ENCODE assay signal across 33 cellular contexts in genomic region chr6:122697458-122697857, GRCh38.
"Had no signal": no experiment of that assay in that cellular context is flagged by ENCODE, and none has a peak within 500 bp of the region (broad histone marks: within the 10 kb centered on the region; RNA-seq: fewer than 3 reads in every experiment).

No MANE protein-coding gene starts in this region.

- H3K4me3 ChIP-seq: adrenal gland, cardiac muscle cell, coronary artery, dorsolateral prefrontal cortex, heart right ventricle, lower lobe of right lung, ovary, skin epidermis, thoracic aorta, uterus had no signal

- H3K27ac Mint-ChIP-seq: activated CD4-positive, alpha-beta memory T cell treated with anti-CD3 and anti-CD28 coated beads for 36 hours; activated CD4-positive, alpha-beta T cell treated with anti-CD3 and anti-CD28 coated beads, Interleukin-2, amount 10 ng/mL, durations not matched to agents 24 days and 14 days; activated naive CD4-positive, alpha-beta T cell treated with anti-CD3 and anti-CD28 coated beads for 36 hours; activated naive CD8-positive, alpha-beta T cell treated with anti-CD3 and anti-CD28 coated beads for 36 hours; activated T-helper 1 cell treated with anti-CD3 and anti-CD28 coated beads, Interleukin-12 subunit alpha, Interleukin-12 subunit beta, Interleukin-2, Interleukin-4 antibody, amounts not matched to agents 30 ng/mL and 10 ng/mL and 1 ng/mL, durations not matched to agents 14 hours and 24 hours and 36 hours; brain; naive thymus-derived CD4-positive, alpha-beta T cell; progenitor cell of endocrine pancreas; stimulated activated effector memory CD8-positive, alpha-beta T cell treated with anti-CD3 and anti-CD28 coated beads, Interleukin-12 subunit alpha, Interleukin-12 subunit beta, amount 100 ng/mL, for 72 hours; stimulated activated naive CD8-positive, alpha-beta T cell treated with anti-CD3 and anti-CD28 coated beads, Interleukin-15, Interleukin-2, amounts not matched to agents 100 ng/mL and 50 ng/mL, for 24 hours; T-helper 1 cell treated with Interleukin-12 subunit alpha and Interleukin-12 subunit beta and Interleukin-4 antibody, amounts not matched to agents 30 μg/mL and 1 μg/mL, for 36 hours had no signal

- H3K4me3 Mint-ChIP-seq: activated CD4-positive, alpha-beta memory T cell treated with anti-CD3 and anti-CD28 coated beads for 36 hours; activated CD4-positive, alpha-beta T cell treated with anti-CD3 and anti-CD28 coated beads, Interleukin-2, amount 10 ng/mL, durations not matched to agents 24 days and 14 days; activated naive CD4-positive, alpha-beta T cell treated with anti-CD3 and anti-CD28 coated beads for 36 hours; activated naive CD8-positive, alpha-beta T cell treated with anti-CD3 and anti-CD28 coated beads for 36 hours; activated T-helper 1 cell treated with anti-CD3 and anti-CD28 coated beads, Interleukin-12 subunit alpha, Interleukin-12 subunit beta, Interleukin-2, Interleukin-4 antibody, amounts not matched to agents 30 ng/mL and 10 ng/mL and 1 ng/mL, durations not matched to agents 14 hours and 24 hours and 36 hours; brain; naive thymus-derived CD4-positive, alpha-beta T cell; stimulated activated effector memory CD8-positive, alpha-beta T cell treated with anti-CD3 and anti-CD28 coated beads, Interleukin-12 subunit alpha, Interleukin-12 subunit beta, amount 100 ng/mL, for 72 hours; stimulated activated naive CD8-positive, alpha-beta T cell treated with anti-CD3 and anti-CD28 coated beads, Interleukin-15, Interleukin-2, amounts not matched to agents 100 ng/mL and 50 ng/mL, for 24 hours; T-helper 1 cell treated with Interleukin-12 subunit alpha and Interleukin-12 subunit beta and Interleukin-4 antibody, amounts not matched to agents 30 μg/mL and 1 μg/mL, for 36 hours had no signal

- H3K9me3 Mint-ChIP-seq: activated CD4-positive, alpha-beta memory T cell treated with anti-CD3 and anti-CD28 coated beads for 36 hours; activated CD4-positive, alpha-beta T cell treated with anti-CD3 and anti-CD28 coated beads, Interleukin-2, amount 10 ng/mL, durations not matched to agents 24 days and 14 days; activated naive CD4-positive, alpha-beta T cell treated with anti-CD3 and anti-CD28 coated beads for 36 hours; activated naive CD8-positive, alpha-beta T cell treated with anti-CD3 and anti-CD28 coated beads for 36 hours; activated T-helper 1 cell treated with anti-CD3 and anti-CD28 coated beads, Interleukin-12 subunit alpha, Interleukin-12 subunit beta, Interleukin-2, Interleukin-4 antibody, amounts not matched to agents 30 ng/mL and 10 ng/mL and 1 ng/mL, durations not matched to agents 14 hours and 24 hours and 36 hours; brain; stimulated activated naive CD8-positive, alpha-beta T cell treated with anti-CD3 and anti-CD28 coated beads, Interleukin-15, Interleukin-2, amounts not matched to agents 100 ng/mL and 50 ng/mL, for 24 hours; T-helper 1 cell treated with Interleukin-12 subunit alpha and Interleukin-12 subunit beta and Interleukin-4 antibody, amounts not matched to agents 30 μg/mL and 1 μg/mL, for 36 hours had no signal

- H3K27me3 Mint-ChIP-seq: activated CD4-positive, alpha-beta memory T cell treated with anti-CD3 and anti-CD28 coated beads for 36 hours; activated CD4-positive, alpha-beta T cell treated with anti-CD3 and anti-CD28 coated beads, Interleukin-2, amount 10 ng/mL, durations not matched to agents 24 days and 14 days; progenitor cell of endocrine pancreas had no signal

- H3K4me1 ChIP-seq: adrenal gland, heart right ventricle, lower lobe of right lung, uterus had no signal

- ATAC-seq: heart right ventricle; left lobe of liver; lower lobe of right lung; naive thymus-derived CD4-positive, alpha-beta T cell; sciatic nerve; stimulated activated effector memory CD8-positive, alpha-beta T cell treated with anti-CD3 and anti-CD28 coated beads, Interleukin-12 subunit alpha, Interleukin-12 subunit beta, amount 100 ng/mL, for 72 hours had no signal

- H3K36me3 ChIP-seq: adrenal gland, cardiac muscle cell, heart right ventricle, lower lobe of right lung, ovary, thoracic aorta, uterus had no signal

- H3K9me3 ChIP-seq: adrenal gland, heart right ventricle, lower lobe of right lung, ovary, thoracic aorta, uterus had no signal

- H3K4me1 Mint-ChIP-seq: activated CD4-positive, alpha-beta T cell treated with anti-CD3 and anti-CD28 coated beads, Interleukin-2, amount 10 ng/mL, durations not matched to agents 24 days and 14 days; naive thymus-derived CD4-positive, alpha-beta T cell; stimulated activated effector memory CD8-positive, alpha-beta T cell treated with anti-CD3 and anti-CD28 coated beads, Interleukin-12 subunit alpha, Interleukin-12 subunit beta, amount 100 ng/mL, for 72 hours had no signal

- H3K27me3 ChIP-seq: adrenal gland, cardiac muscle cell, dorsolateral prefrontal cortex, heart right ventricle, ovary, uterus had no signal

- H3K36me3 Mint-ChIP-seq: activated CD4-positive, alpha-beta memory T cell treated with anti-CD3 and anti-CD28 coated beads for 36 hours; activated naive CD8-positive, alpha-beta T cell treated with anti-CD3 and anti-CD28 coated beads for 36 hours; brain; naive thymus-derived CD4-positive, alpha-beta T cell; stimulated activated effector memory CD8-positive, alpha-beta T cell treated with anti-CD3 and anti-CD28 coated beads, Interleukin-12 subunit alpha, Interleukin-12 subunit beta, amount 100 ng/mL, for 72 hours had no signal

- H3K27ac ChIP-seq: adrenal gland, cardiac muscle cell, coronary artery, dorsolateral prefrontal cortex, heart right ventricle, lower lobe of right lung, ovary, skin epidermis, thoracic aorta, uterus, WERI-Rb-1 had no signal

- DNase-seq: activated CD4-positive, alpha-beta memory T cell treated with anti-CD3 and anti-CD28 coated beads for 36 hours; activated CD4-positive, alpha-beta T cell treated with anti-CD3 and anti-CD28 coated beads, Interleukin-2, amount 10 ng/mL, durations not matched to agents 24 days and 14 days; activated CD4-positive, CD25-positive, alpha-beta regulatory T cell treated with anti-CD3 and anti-CD28 coated beads, Interleukin-2, amount 50 U/mL, for 72 hours; activated CD8-positive, alpha-beta memory T cell treated with anti-CD3 and anti-CD28 coated beads, Interleukin-2, amount 50 U/mL, for 4 hours; activated effector memory CD4-positive, alpha-beta T cell treated with anti-CD3 and anti-CD28 coated beads, Interleukin-2, amount 50 U/mL, for 16 hours; activated naive CD4-positive, alpha-beta T cell treated with anti-CD3 and anti-CD28 coated beads for 36 hours; activated naive CD8-positive, alpha-beta T cell treated with anti-CD3 and anti-CD28 coated beads for 36 hours; activated T-cell treated with anti-CD3 and anti-CD28 coated beads, Interleukin-2, amount 50 U/mL, for 1 hour; adrenal gland; aorta; dorsolateral prefrontal cortex; effector memory CD4-positive, alpha-beta T cell; heart right ventricle; lower lobe of right lung; naive thymus-derived CD4-positive, alpha-beta T cell; ovary; stimulated activated CD4-positive, alpha-beta T cell treated with anti-CD3 and anti-CD28 coated beads, Interleukin-4, amount 100 ng/mL, for 24 hours; T1000; trophoblast cell; uterus; WERI-Rb-1 had no signal
